Comparison of ENCODE assay signal across 27 cellular contexts in genomic region chr7:158676898-158677297, GRCh38. TPM values are rescaled to one million over a fixed set of nuclear protein-coding genes. Genes with fewer than 3 reads are reported as not detected.
DNase-seq lines count a peak whose midpoint lies in the region; ATAC-seq and TF ChIP-seq lines count a peak whose summit lies in the region.
"Had no signal": no experiment of that assay in that cellular context is flagged by ENCODE, and none has a peak within 500 bp of the region (broad histone marks: within the 10 kb centered on the region; RNA-seq: fewer than 3 reads in every experiment).

No MANE protein-coding gene starts in this region.

- WGBS in mesenchymal stem cell, result 90% methylated on average over 3 of the region's 3 CpGs

- H3K36me3 Mint-ChIP-seq in T-helper 2 cell treated with Interferon-gamma antibody and Interleukin-4, amounts not matched to agents 5 μg/mL and 100 μg/mL, for 36 hours (ENCODE audit: low read depth), result peaks cover 72% of the 10 kb centered on the region
- H3K36me3 Mint-ChIP-seq in activated T-helper 2 cell treated with anti-CD3 and anti-CD28 coated beads, Interferon-gamma antibody, Interleukin-2, Interleukin-4, amounts not matched to agents 10 μg/mL and 5 μg/mL and 100 μg/mL, durations not matched to agents 14 hours and 24 hours and 36 hours (ENCODE audit: low read depth), result peaks cover 77% of the 10 kb centered on the region

- peak overlapping the region; percentile 67 for H3K27ac Mint-ChIP-seq in T-helper 2 cell treated with Interferon-gamma antibody and Interleukin-4, amounts not matched to agents 5 μg/mL and 100 μg/mL, for 36 hours
- H3K27ac Mint-ChIP-seq in activated T-helper 2 cell treated with anti-CD3 and anti-CD28 coated beads, Interferon-gamma antibody, Interleukin-2, Interleukin-4, amounts not matched to agents 10 μg/mL and 5 μg/mL and 100 μg/mL, durations not matched to agents 14 hours and 24 hours and 36 hours, result peak overlapping the region; percentile 62
- H3K27ac Mint-ChIP-seq: T-helper 1 cell treated with Interleukin-12 subunit alpha and Interleukin-12 subunit beta and Interleukin-4 antibody, amounts not matched to agents 30 μg/mL and 1 μg/mL, for 36 hours had no signal

- DNase-seq in T-helper 2 cell treated with Interferon-gamma antibody and Interleukin-4, amounts not matched to agents 5 μg/mL and 100 μg/mL, for 36 hours (ENCODE audit: low spot score), result no peak
- DNase-seq in T-helper 2 cell, result no peak
- no peak for DNase-seq in activated T-helper 2 cell treated with anti-CD3 and anti-CD28 coated beads, Interferon-gamma antibody, Interleukin-2, Interleukin-4, amounts not matched to agents 10 μg/mL and 5 μg/mL and 100 μg/mL, durations not matched to agents 14 hours and 24 hours and 36 hours (ENCODE audit: low spot score)
- no peak for DNase-seq in mesenchymal stem cell
- no peak for DNase-seq in NCI-H748 treated with DMSO at 0.1 percent for 48 hours (lab: John Stamatoyannopoulos, UW)
- no peak for DNase-seq in NOMO-1 (lab: John Stamatoyannopoulos, UW; ENCODE audit: unreplicated experiment in 2 of 2)
- DNase-seq: 8988T; activated CD4-positive, alpha-beta T cell treated with anti-CD3 and anti-CD28 coated beads, Interleukin-2, amount 50 U/mL, for 4 hours; activated CD8-positive, alpha-beta memory T cell treated with anti-CD3 and anti-CD28 coated beads, Interleukin-2, amount 50 U/mL, for 4 hours; activated effector memory CD4-positive, alpha-beta T cell treated with Interleukin-2 at 50 U/mL for 16 hours; activated naive CD8-positive, alpha-beta T cell treated with anti-CD3 and anti-CD28 coated beads, Interleukin-2, amount 10 ng/mL, durations not matched to agents 7 days and 5 days; CD8-positive, alpha-beta memory T cell; cerebellar nuclear complex; glutamatergic neuron; kidney; naive thymus-derived CD8-positive, alpha-beta T cell; NCI-H2029 treated with DMSO at 0.1 percent for 48 hours; NCI-H345; NCI-H82; occipital lobe; stomach; tibial artery had no signal

- H4K8ac ChIP-seq in mesenchymal stem cell (ENCODE audit: low read length), result no peak overlapping the region

- no peak overlapping the region for H2BK15ac ChIP-seq in mesenchymal stem cell (ENCODE audit: low read depth, poor library complexity, severe bottlenecking)

- H4K20me1 ChIP-seq in Loucy (ENCODE audit: insufficient read depth, low read length, poor library complexity, severe bottlenecking), result no peaks in the 10 kb centered on the region

- no peaks in the 10 kb centered on the region for H3F3A ChIP-seq in Loucy (ENCODE audit: low read depth)

- no peak overlapping the region for H3K27ac ChIP-seq in mesenchymal stem cell (ENCODE audit: low read length, poor library complexity, severe bottlenecking)
- H3K27ac ChIP-seq: RWPE1, SK-N-MC, stomach, tibial artery had no signal

- no peak overlapping the region for H3K18ac ChIP-seq in mesenchymal stem cell (ENCODE audit: low read depth in 1 of 2, low read length in 2 of 2)

- no peaks in the 10 kb centered on the region for H3K9me2 ChIP-seq in Loucy (replicated peaks; ENCODE audit: low read depth, low read length)

- H3K27me3 ChIP-seq in Loucy (ENCODE audit: insufficient read depth, low read length, poor library complexity, severe bottlenecking) (no peaks in the 10 kb centered on the region), mesenchymal stem cell (ENCODE audit: control insufficient read depth in 1 of 2, insufficient read depth in 1 of 2, low read length in 2 of 2) (no peaks in the 10 kb centered on the region)
- H3K27me3 ChIP-seq: stomach, tibial artery had no signal

- no peak overlapping the region for H3K14ac ChIP-seq in mesenchymal stem cell (ENCODE audit: low read length in 2 of 2)

- no peak overlapping the region for H2BK12ac ChIP-seq in mesenchymal stem cell (ENCODE audit: low read length in 2 of 2)

- intact Hi-C loops in activated T-helper 2 cell treated with anti-CD3 and anti-CD28 coated beads, Interferon-gamma antibody, Interleukin-2, Interleukin-4, amounts not matched to agents 10 μg/mL and 5 μg/mL and 100 μg/mL, durations not matched to agents 14 hours and 24 hours and 36 hours (cut with micrococcal nuclease), result no loop called here

- no peak overlapping the region for H3K4me3 Mint-ChIP-seq in T-helper 2 cell treated with Interferon-gamma antibody and Interleukin-4, amounts not matched to agents 5 μg/mL and 100 μg/mL, for 36 hours
- no peak overlapping the region for H3K4me3 Mint-ChIP-seq in activated T-helper 2 cell treated with anti-CD3 and anti-CD28 coated beads, Interferon-gamma antibody, Interleukin-2, Interleukin-4, amounts not matched to agents 10 μg/mL and 5 μg/mL and 100 μg/mL, durations not matched to agents 14 hours and 24 hours and 36 hours (ENCODE audit: low read depth)
- H3K4me3 Mint-ChIP-seq: activated naive CD8-positive, alpha-beta T cell treated with anti-CD3 and anti-CD28 coated beads, Interleukin-2, amount 10 ng/mL, durations not matched to agents 7 days and 5 days; CD8-positive, alpha-beta memory T cell; naive thymus-derived CD8-positive, alpha-beta T cell; T-helper 1 cell treated with Interleukin-12 subunit alpha and Interleukin-12 subunit beta and Interleukin-4 antibody, amounts not matched to agents 30 μg/mL and 1 μg/mL, for 36 hours had no signal

- peak overlapping the region; percentile 18 for H3K4me2 ChIP-seq in Loucy (ENCODE audit: low read depth, low read length, poor library complexity, severe bottlenecking)
- H3K4me2 ChIP-seq in mesenchymal stem cell (ENCODE audit: low read length, poor library complexity, severe bottlenecking), result no peak overlapping the region

- H3K36me3 ChIP-seq in Loucy (ENCODE audit: insufficient read depth, low read length) (peaks cover 49% of the 10 kb centered on the region), mesenchymal stem cell (ENCODE audit: control insufficient read depth in 1 of 2, insufficient read depth in 2 of 2, low read depth in 1 of 2, low read length in 2 of 2) (peaks cover 7 to 12% of the 10 kb centered on the region in 2 experiments)

- no peak overlapping the region for H2BK120ac ChIP-seq in mesenchymal stem cell (ENCODE audit: low read depth, low read length)

- peaks cover 21% of the 10 kb centered on the region for H3K4me1 ChIP-seq in Loucy (ENCODE audit: insufficient read depth, low read length, poor library complexity, severe bottlenecking)
- peaks cover 8% of the 10 kb centered on the region for H3K4me1 ChIP-seq in mesenchymal stem cell (ENCODE audit: control insufficient read depth, insufficient read depth, low read depth, low read length)
- H3K4me1 ChIP-seq: stomach, tibial artery had no signal

- H3K9me3 ChIP-seq in Loucy (ENCODE audit: insufficient read depth, low read depth, low read length) (no peaks in the 10 kb centered on the region), mesenchymal stem cell (ENCODE audit: control insufficient read depth, low read length) (no peaks in the 10 kb centered on the region)
- H3K9me3 ChIP-seq: stomach, tibial artery had no signal

- H2AK5ac ChIP-seq in mesenchymal stem cell (ENCODE audit: low read length, severe bottlenecking), result no peak overlapping the region

- H3K23ac ChIP-seq in mesenchymal stem cell (ENCODE audit: low read length in 2 of 2), result no peak overlapping the region

- H3K79me2 ChIP-seq in Loucy (ENCODE audit: insufficient read depth, low read length), result no peaks in the 10 kb centered on the region

- H3K4me3 ChIP-seq in Loucy (ENCODE audit: low read length, poor library complexity, severe bottlenecking) (no peak overlapping the region), mesenchymal stem cell (ENCODE audit: insufficient read depth in 1 of 2, low read depth in 1 of 2, low read length in 2 of 2) (no peak overlapping the region)
- H3K4me3 ChIP-seq: SK-N-MC, stomach, tibial artery had no signal

- H3K4me1 Mint-ChIP-seq in T-helper 2 cell treated with Interferon-gamma antibody and Interleukin-4, amounts not matched to agents 5 μg/mL and 100 μg/mL, for 36 hours (ENCODE audit: low read depth), result peaks cover 16% of the 10 kb centered on the region
- peaks cover 15% of the 10 kb centered on the region for H3K4me1 Mint-ChIP-seq in activated T-helper 2 cell treated with anti-CD3 and anti-CD28 coated beads, Interferon-gamma antibody, Interleukin-2, Interleukin-4, amounts not matched to agents 10 μg/mL and 5 μg/mL and 100 μg/mL, durations not matched to agents 14 hours and 24 hours and 36 hours (ENCODE audit: low read depth)

- H2AFZ ChIP-seq in Loucy (ENCODE audit: low read length) (no peak overlapping the region), mesenchymal stem cell (ENCODE audit: low read depth, low read length) (no peak overlapping the region)

- ATAC-seq in HG03196 (IDR thresholded peaks at IDR 0.05; ENCODE audit: unreplicated experiment), result no peak
- ATAC-seq: naive thymus-derived CD8-positive, alpha-beta T cell had no signal

- peaks cover 10% of the 10 kb centered on the region for H3K79me1 ChIP-seq in mesenchymal stem cell (replicated peaks; ENCODE audit: low read length, poor library complexity, severe bottlenecking)

- H2BK5ac ChIP-seq in mesenchymal stem cell (ENCODE audit: low read depth, low read length, poor library complexity, severe bottlenecking), result no peak overlapping the region

- H3K9me3 Mint-ChIP-seq in T-helper 2 cell treated with Interferon-gamma antibody and Interleukin-4, amounts not matched to agents 5 μg/mL and 100 μg/mL, for 36 hours, result no peaks in the 10 kb centered on the region
- no peaks in the 10 kb centered on the region for H3K9me3 Mint-ChIP-seq in activated T-helper 2 cell treated with anti-CD3 and anti-CD28 coated beads, Interferon-gamma antibody, Interleukin-2, Interleukin-4, amounts not matched to agents 10 μg/mL and 5 μg/mL and 100 μg/mL, durations not matched to agents 14 hours and 24 hours and 36 hours
- H3K9me3 Mint-ChIP-seq: activated naive CD8-positive, alpha-beta T cell treated with anti-CD3 and anti-CD28 coated beads, Interleukin-2, amount 10 ng/mL, durations not matched to agents 7 days and 5 days; CD8-positive, alpha-beta memory T cell; naive thymus-derived CD8-positive, alpha-beta T cell; T-helper 1 cell treated with Interleukin-12 subunit alpha and Interleukin-12 subunit beta and Interleukin-4 antibody, amounts not matched to agents 30 μg/mL and 1 μg/mL, for 36 hours had no signal

- TF ChIP-seq CTCF in Loucy (conservative IDR thresholded peaks at IDR 0.05; ENCODE audit: low read length), result no peak

- H3K27me3 Mint-ChIP-seq in T-helper 2 cell treated with Interferon-gamma antibody and Interleukin-4, amounts not matched to agents 5 μg/mL and 100 μg/mL, for 36 hours (ENCODE audit: low read depth), result no peaks in the 10 kb centered on the region
- no peaks in the 10 kb centered on the region for H3K27me3 Mint-ChIP-seq in activated T-helper 2 cell treated with anti-CD3 and anti-CD28 coated beads, Interferon-gamma antibody, Interleukin-2, Interleukin-4, amounts not matched to agents 10 μg/mL and 5 μg/mL and 100 μg/mL, durations not matched to agents 14 hours and 24 hours and 36 hours (ENCODE audit: low read depth)
- H3K27me3 Mint-ChIP-seq: activated naive CD8-positive, alpha-beta T cell treated with anti-CD3 and anti-CD28 coated beads, Interleukin-2, amount 10 ng/mL, durations not matched to agents 7 days and 5 days; CD8-positive, alpha-beta memory T cell; naive thymus-derived CD8-positive, alpha-beta T cell had no signal

- no peak overlapping the region for H4K91ac ChIP-seq in mesenchymal stem cell (ENCODE audit: low read length)

- no peak overlapping the region for H3K4ac ChIP-seq in mesenchymal stem cell (ENCODE audit: low read depth in 1 of 2, low read length in 2 of 2)

- H3K9ac ChIP-seq in Loucy (ENCODE audit: low read depth, low read length, poor library complexity, severe bottlenecking) (no peak overlapping the region), mesenchymal stem cell (ENCODE audit: low read length) (peak overlapping the region; percentile 19)

RNA-seq across cellular contexts. Expression of gene NCAPG2, which starts 27.7 kb away (rescaled TPM):
- 94.7 and 101 TPM in 2 replicates for total RNA-seq in activated T-helper 2 cell treated with anti-CD3 and anti-CD28 coated beads, Interferon-gamma antibody, Interleukin-2, Interleukin-4, amounts not matched to agents 10 μg/mL and 5 μg/mL and 100 μg/mL, durations not matched to agents 14 hours and 24 hours and 36 hours
- 4.7 TPM for polyA plus RNA-seq in mesenchymal stem cell (2013, experiment 1 of 2)
- 4.7 TPM for polyA plus RNA-seq in mesenchymal stem cell (2013, experiment 2 of 2)
